ENCODE assay signal across 18 cellular contexts in the genomic region with DNA sequence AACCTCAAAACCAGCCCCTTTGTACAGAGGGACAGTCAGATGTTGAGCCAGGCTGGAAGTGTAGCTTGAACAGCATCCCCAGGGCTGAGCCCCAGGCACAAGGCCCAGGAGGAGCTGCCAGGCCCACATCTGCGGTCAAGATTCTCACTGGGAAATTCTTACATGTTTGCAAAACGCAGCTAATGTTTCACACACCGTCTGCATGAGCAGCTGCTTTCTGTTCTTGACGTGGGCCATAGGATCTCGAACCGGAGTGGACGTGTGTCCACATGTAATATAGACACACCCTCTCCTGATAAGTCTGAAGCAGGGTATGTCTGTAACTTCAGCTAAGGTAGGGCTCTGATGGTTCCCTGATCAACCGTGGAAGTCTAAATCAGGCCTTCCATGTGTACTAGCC. TPM values are rescaled to one million over a fixed set of nuclear protein-coding genes. Genes with fewer than 3 reads are reported as not detected.
A peak's percentile ranks its signal among the peaks of the same experiment; 100 is the strongest.
DNase-seq lines count a peak whose midpoint lies in the region; ATAC-seq, FAIRE-seq and TF ChIP-seq lines count a peak whose summit lies in the region.
"Had no signal": no experiment of that assay in that cellular context is flagged by ENCODE, and none has a peak within 500 bp of the region (broad histone marks: within the 10 kb centered on the region; RNA-seq: fewer than 3 reads in every experiment).

No MANE protein-coding gene starts in this region.

- H3K4me1 ChIP-seq in astrocyte (ENCODE audit: insufficient read depth, low read length), result no peaks in the 10 kb centered on the region
- H3K4me1 ChIP-seq in prostate gland (replicated peaks), result no peaks in the 10 kb centered on the region

- H2AFZ ChIP-seq in astrocyte (ENCODE audit: low read depth, low read length), result no peak overlapping the region

- no peak overlapping the region for H3K9ac ChIP-seq in astrocyte (ENCODE audit: low read length)
- H3K9ac ChIP-seq: KMS-11 had no signal

- POLR2A ChIA-PET in AG04450 (lab: Yijun Ruan, JAX), result interaction anchor here (0.7 to 1.5 kb wide), 3 partner anchors 44 to 162 kb away, joined by 3 to 4 read pairs (median 4); no protein-coding TSS in a partner anchor

- no peak overlapping the region for H3K27ac ChIP-seq in AG04450 (ENCODE audit: low read depth, low read length)
- no peak overlapping the region for H3K27ac ChIP-seq in astrocyte (ENCODE audit: low read depth, low read length)
- peak overlapping the region; percentile 9 to 49 for H3K27ac ChIP-seq in prostate gland
- no peak overlapping the region for H3K27ac ChIP-seq in brain microvascular endothelial cell
- H3K27ac ChIP-seq: HL-60, KMS-11 had no signal

- no peaks in the 10 kb centered on the region for H3K9me3 Mint-ChIP-seq in astrocyte (ENCODE audit: unreplicated experiment)
- H3K9me3 Mint-ChIP-seq: stimulated activated naive B cell treated with anti-CD40 and anti-IgM and Interleukin-4, amounts not matched to agents 10 μg/mL and 1 μg/mL and 100 μg/mL, for 72 hours had no signal

- no peaks in the 10 kb centered on the region for H3K79me2 ChIP-seq in astrocyte (ENCODE audit: insufficient read depth, low read length)

- H3K36me3 Mint-ChIP-seq in astrocyte (ENCODE audit: low read depth, unreplicated experiment), result peaks cover 16% of the 10 kb centered on the region

- in situ Hi-C loops in brain microvascular endothelial cell (cut with HindIII; ENCODE audit: low pct_ligation_motif_present, low sequenced_read_pairs), result no loop called here

- DNase-seq in AG04450 (ENCODE audit: low read depth, low spot score), result peak; percentile 79
- DNase-seq in astrocyte (ENCODE audit: low read depth), result no peak
- DNase-seq in Right ventricle myocardium superior, result peak; percentile 73
- DNase-seq in prostate gland (ENCODE audit: low spot score), result no peak
- DNase-seq in CD1c-positive myeloid dendritic cell (ENCODE audit: extremely low spot score), result no peak
- no peak for DNase-seq in brain microvascular endothelial cell
- DNase-seq in central memory CD4-positive, alpha-beta T cell, result no peak
- no peak for DNase-seq in activated effector memory CD4-positive, alpha-beta T cell treated with Interleukin-2 at 50 U/mL for 16 hours
- DNase-seq: activated naive CD4-positive, alpha-beta T cell treated with anti-CD3 and anti-CD28 coated beads, Interleukin-2, amount 50 U/mL, for 16 hours; Calu3; H7; NCI-H1694 treated with DMSO at 0.1 percent for 48 hours; NCI-H524; OCI-M1; stimulated activated naive B cell treated with anti-CD40 and anti-IgM and Interleukin-4, amounts not matched to agents 10 μg/mL and 1 μg/mL and 100 μg/mL, for 72 hours had no signal

- TF ChIP-seq POLR2A in prostate gland (IDR thresholded peaks at IDR 0.05), result no peak

- CTCF ChIA-PET in AG04450 (lab: Charles Lee), result interaction anchor here (0.9 to 1.6 kb wide), 2 partner anchors 285 to 388 kb away, joined by 3 to 5 read pairs; a partner anchor contains a TSS

- no peaks in the 10 kb centered on the region for H3K4me1 Mint-ChIP-seq in astrocyte (ENCODE audit: low read depth, unreplicated experiment)

- H3K27ac Mint-ChIP-seq in astrocyte (ENCODE audit: unreplicated experiment), result peak overlapping the region; percentile 75
- H3K27ac Mint-ChIP-seq: stimulated activated naive B cell treated with anti-CD40 and anti-IgM and Interleukin-4, amounts not matched to agents 10 μg/mL and 1 μg/mL and 100 μg/mL, for 72 hours had no signal

- H3K27me3 ChIP-seq in AG04450 (ENCODE audit: control insufficient read depth, insufficient read depth, low read length) (no peaks in the 10 kb centered on the region), astrocyte (ENCODE audit: insufficient read depth, low read length) (no peaks in the 10 kb centered on the region), prostate gland (replicated peaks; ENCODE audit: insufficient read depth) (no peaks in the 10 kb centered on the region), brain microvascular endothelial cell (replicated peaks) (no peaks in the 10 kb centered on the region)

- intact Hi-C loops in Right ventricle myocardium superior (cut with DNase I) (loop anchor here (10.0 kb wide), 1 partner anchor 282 kb away; no protein-coding TSS in a partner anchor), prostate gland (cut with DNase I) (loop anchor here (10.0 kb wide), 1 partner anchor 162 kb away; the partner anchor contains the start of gene REV3L)

- no peaks in the 10 kb centered on the region for H4K20me1 ChIP-seq in astrocyte (ENCODE audit: insufficient read depth, low read length)

- no peak overlapping the region for H3K4me2 ChIP-seq in astrocyte (ENCODE audit: low read length)
- H3K4me2 ChIP-seq: KMS-11 had no signal

- no peak for FAIRE-seq in astrocyte (lab: Jason Lieb, UNC)
- FAIRE-seq: colon had no signal

- WGBS in prostate gland, result 11% methylated on average over 8 of the region's 8 CpGs

- no peaks in the 10 kb centered on the region for H3K36me3 ChIP-seq in astrocyte (ENCODE audit: insufficient read depth, low read length)
- no peaks in the 10 kb centered on the region for H3K36me3 ChIP-seq in prostate gland
- H3K36me3 ChIP-seq in brain microvascular endothelial cell (replicated peaks), result no peaks in the 10 kb centered on the region

- TF ChIP-seq CTCF in AG04450 (IDR thresholded peaks at IDR 0.05; ENCODE audit: low read depth, low read length) (no peak), astrocyte (IDR thresholded peaks at IDR 0.05; ENCODE audit: insufficient read depth, low read depth, low read length) (no peak), prostate gland (IDR thresholded peaks at IDR 0.05) (no peak), brain microvascular endothelial cell (IDR thresholded peaks at IDR 0.05; ENCODE audit: low read depth, low read length, missing control alignments) (no peak)

- H3K4me3 Mint-ChIP-seq in astrocyte (ENCODE audit: unreplicated experiment), result no peak overlapping the region
- H3K4me3 Mint-ChIP-seq: stimulated activated naive B cell treated with anti-CD40 and anti-IgM and Interleukin-4, amounts not matched to agents 10 μg/mL and 1 μg/mL and 100 μg/mL, for 72 hours had no signal

- no peaks in the 10 kb centered on the region for H3K9me3 ChIP-seq in AG04450 (ENCODE audit: control insufficient read depth, insufficient read depth, low read length)
- no peaks in the 10 kb centered on the region for H3K9me3 ChIP-seq in astrocyte (ENCODE audit: insufficient read depth, low read depth, low read length)
- no peaks in the 10 kb centered on the region for H3K9me3 ChIP-seq in prostate gland

- peak; percentile 72 for ATAC-seq in Right ventricle myocardium superior (ENCODE audit: poor library complexity)
- ATAC-seq: stimulated activated naive B cell treated with anti-CD40 and anti-IgM and Interleukin-4, amounts not matched to agents 10 μg/mL and 1 μg/mL and 100 μg/mL, for 72 hours had no signal

- no peak overlapping the region for H3K4me3 ChIP-seq in AG04450 (ENCODE audit: low read depth, low read length)
- no peak overlapping the region for H3K4me3 ChIP-seq in astrocyte (ENCODE audit: insufficient read depth, low read depth, low read length)
- H3K4me3 ChIP-seq in prostate gland, result no peak overlapping the region
- no peak overlapping the region for H3K4me3 ChIP-seq in brain microvascular endothelial cell (ENCODE audit: low read depth, low read length)

- H3K27me3 Mint-ChIP-seq in astrocyte (ENCODE audit: low read depth, unreplicated experiment), result no peaks in the 10 kb centered on the region
- H3K27me3 Mint-ChIP-seq: stimulated activated naive B cell treated with anti-CD40 and anti-IgM and Interleukin-4, amounts not matched to agents 10 μg/mL and 1 μg/mL and 100 μg/mL, for 72 hours had no signal

RNA-seq across cellular contexts. Expression of gene TRAF3IP2, which starts 41.3 kb away (rescaled TPM):
- polyA plus RNA-seq in AG04450 (2011; rRNA removed), result 17.2 and 21.6 TPM in 2 replicates
- polyA minus RNA-seq in AG04450 (2011; rRNA and poly(A)+ RNA removed), result 19.8 and 21.4 TPM in 2 replicates
- total RNA-seq in astrocyte (17.8 and 19.0 TPM in 2 replicates), Right ventricle myocardium superior (10.0 TPM), prostate gland (10 to 100 TPM; 40.2 to 52.4 TPM)

Comparison
In these comparisons a context has a peak if more than half of its experiments do, and no peak if none do; other contexts are left out.
1. DNase-seq: peak in AG04450 (single experiment) and Right ventricle myocardium superior (single experiment); none in astrocyte (single experiment), prostate gland (single experiment), CD1c-positive myeloid dendritic cell (single experiment), brain microvascular endothelial cell (single experiment), central memory CD4-positive, alpha-beta T cell (single experiment) and activated effector memory CD4-positive, alpha-beta T cell treated with Interleukin-2 at 50 U/mL for 16 hours (single experiment).
2. H3K27ac ChIP-seq: peak in prostate gland (2 of 2); none in AG04450 (single experiment), astrocyte (single experiment) and brain microvascular endothelial cell (single experiment).